17 cellular contexts compared by ENCODE assay signal in the genomic region with DNA sequence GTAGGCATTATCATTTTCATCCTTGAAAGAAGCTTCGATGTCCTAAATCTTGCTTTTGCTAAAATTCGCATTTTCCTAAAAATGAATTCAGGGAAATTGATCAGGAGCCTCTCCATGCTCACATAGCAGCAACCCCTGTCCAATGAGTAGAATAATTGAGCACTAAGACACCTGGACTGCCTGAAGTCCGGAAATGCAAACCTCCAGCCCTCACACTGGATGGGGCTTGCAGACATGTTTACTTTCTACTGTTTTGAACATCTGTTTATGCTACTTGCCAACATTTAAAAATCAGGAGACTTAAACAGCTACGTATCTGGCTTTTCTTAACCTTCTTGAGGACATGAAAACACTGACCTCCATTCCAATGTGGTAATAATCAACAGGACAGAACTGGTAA.
DNase-seq lines count a peak whose midpoint lies in the region; ATAC-seq and TF ChIP-seq lines count a peak whose summit lies in the region.
"Had no signal": no experiment of that assay in that cellular context is flagged by ENCODE, and none has a peak within 500 bp of the region (broad histone marks: within the 10 kb centered on the region; RNA-seq: fewer than 3 reads in every experiment).

No MANE protein-coding gene starts in this region.

- TF ChIP-seq CTCF in MM.1S (IDR thresholded peaks at IDR 0.05; ENCODE audit: low read length) (no peak), fibroblast of villous mesenchyme (IDR thresholded peaks at IDR 0.05; ENCODE audit: insufficient read depth, low read depth, low read length) (no peak), progenitor cell of endocrine pancreas (IDR thresholded peaks at IDR 0.05; ENCODE audit: unreplicated experiment) (no peak)

- H4K20me1 ChIP-seq in MM.1S (ENCODE audit: insufficient read depth, low read length): no peaks in the 10 kb centered on the region
- H4K20me1 ChIP-seq: BLaER1 had no signal

- H3K9ac ChIP-seq in MM.1S (ENCODE audit: low read length): no peak overlapping the region
- H3K9ac ChIP-seq: BLaER1 had no signal

- no peaks in the 10 kb centered on the region for H3K9me3 ChIP-seq in MM.1S (replicated peaks; ENCODE audit: insufficient read depth, low read length)
- H3K9me3 ChIP-seq: BLaER1 had no signal

- H3K4me1 ChIP-seq in MM.1S (ENCODE audit: low read length): peaks cover 14% of the 10 kb centered on the region
- H3K4me1 ChIP-seq: BLaER1 had no signal

- peak overlapping the region; percentile 5; the same call in 1 of the 2 replicates for H3K4me2 ChIP-seq in MM.1S (ENCODE audit: low read depth, low read length)
- H3K4me2 ChIP-seq: BLaER1, GM23338 had no signal

- H3K36me3 ChIP-seq in MM.1S (replicated peaks; ENCODE audit: insufficient read depth, low read length): no peaks in the 10 kb centered on the region
- H3K36me3 ChIP-seq: BLaER1 had no signal

- H3K79me2 ChIP-seq in MM.1S (ENCODE audit: low read length): no peaks in the 10 kb centered on the region

- no peak overlapping the region for H3K27ac ChIP-seq in MM.1S (ENCODE audit: low read length)
- H3K27ac ChIP-seq: 22Rv1, BLaER1, HL-60 had no signal

- H3K4me3 ChIP-seq in MM.1S (ENCODE audit: low read length) (no peak overlapping the region), fibroblast of villous mesenchyme (ENCODE audit: low read depth, low read length) (no peak overlapping the region)
- H3K4me3 ChIP-seq: BLaER1, GM23338 had no signal

- H3K27me3 ChIP-seq in MM.1S (replicated peaks; ENCODE audit: insufficient read depth, low read length): no peaks in the 10 kb centered on the region
- H3K27me3 ChIP-seq: BLaER1 had no signal

- H3K27me3 Mint-ChIP-seq in progenitor cell of endocrine pancreas: no peaks in the 10 kb centered on the region

- H3K9me3 Mint-ChIP-seq in progenitor cell of endocrine pancreas (ENCODE audit: low read depth): peaks cover 7% of the 10 kb centered on the region

- H3K9me2 ChIP-seq in MM.1S (replicated peaks; ENCODE audit: insufficient read depth, low read length): no peaks in the 10 kb centered on the region

- no peak for ATAC-seq in GM21619 (IDR thresholded peaks at IDR 0.05; ENCODE audit: unreplicated experiment)
- ATAC-seq: GM23338 had no signal

- DNase-seq in NCI-H1092 treated with DMSO at 0.1 percent for 48 hours (lab: John Stamatoyannopoulos, UW) (peak; percentile 26), NCI-H1092 (lab: John Stamatoyannopoulos, UW) (no peak), MM.1S (peak; percentile 27), NCI-H446 treated with DMSO at 0.1 percent for 48 hours (lab: John Stamatoyannopoulos, UW) (peak; percentile 56), fibroblast of villous mesenchyme (ENCODE audit: low read depth) (peak; percentile 6), progenitor cell of endocrine pancreas (ENCODE audit: low spot score, unreplicated experiment) (no peak), globus pallidus (ENCODE audit: low spot score) (no peak)
- DNase-seq: DMS79, KBM-7, NCI-H1048, SHP77, T-helper 2 cell had no signal

- no peak overlapping the region for H3K4me3 Mint-ChIP-seq in progenitor cell of endocrine pancreas (ENCODE audit: low read depth)
- H3K4me3 Mint-ChIP-seq: GM23338 had no signal

- no peaks in the 10 kb centered on the region for H3F3A ChIP-seq in MM.1S (ENCODE audit: insufficient read depth, low read length)

- H3K27ac Mint-ChIP-seq in progenitor cell of endocrine pancreas: no peak overlapping the region
- H3K27ac Mint-ChIP-seq: GM23338 had no signal

- no peaks in the 10 kb centered on the region for H3K36me3 Mint-ChIP-seq in progenitor cell of endocrine pancreas (ENCODE audit: insufficient read depth)

- H3K4me1 Mint-ChIP-seq in progenitor cell of endocrine pancreas (ENCODE audit: low read depth): peaks cover 11% of the 10 kb centered on the region

- H2AFZ ChIP-seq in MM.1S (ENCODE audit: low read length): no peak overlapping the region
- H2AFZ ChIP-seq: GM23338 had no signal

Comparison
In these comparisons a context has a peak if more than half of its experiments do, and no peak if none do; other contexts are left out.
1. DNase-seq: peak in NCI-H1092 treated with DMSO at 0.1 percent for 48 hours (single experiment), MM.1S (single experiment), NCI-H446 treated with DMSO at 0.1 percent for 48 hours (single experiment) and fibroblast of villous mesenchyme (single experiment); none in NCI-H1092 (single experiment), progenitor cell of endocrine pancreas (single experiment) and globus pallidus (single experiment).